12 cellular contexts compared by ENCODE assay signal in the genomic region with DNA sequence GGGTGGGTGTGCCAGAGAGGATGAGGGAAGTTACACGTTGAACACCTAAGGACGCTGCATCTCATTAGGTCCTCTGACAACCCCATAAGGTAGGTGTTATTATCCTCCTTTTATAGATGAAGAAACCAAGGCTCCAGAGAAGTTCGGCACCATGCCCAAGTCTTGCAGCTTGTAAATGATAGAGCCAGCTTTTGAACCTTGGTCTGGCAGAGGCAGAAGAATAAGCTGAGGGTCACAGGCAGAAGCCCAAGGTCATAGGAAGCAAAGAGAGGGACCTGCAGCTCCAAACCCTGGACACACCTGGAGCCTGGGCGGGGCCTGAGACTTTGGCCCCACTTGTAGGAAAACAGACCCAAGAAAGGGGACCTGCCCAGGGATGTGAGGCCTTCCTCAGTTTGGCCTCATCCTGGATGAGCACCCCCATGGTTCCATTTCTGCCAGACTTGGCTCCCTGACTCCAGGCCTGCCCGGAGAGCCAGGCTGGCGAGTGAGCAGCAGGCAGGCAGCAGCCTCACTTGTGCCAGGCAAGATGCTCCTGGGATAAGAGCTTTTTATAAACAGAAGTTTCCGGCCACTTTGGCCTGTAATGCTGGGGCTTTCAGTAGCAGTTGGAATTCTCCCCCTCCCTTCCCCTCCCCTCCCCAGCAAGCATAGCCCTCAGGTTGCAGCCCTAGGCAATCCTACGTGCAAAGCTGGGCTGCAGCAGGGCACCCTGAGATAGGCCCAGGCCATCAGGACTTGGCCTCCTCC. TPM values are rescaled to one million over a fixed set of nuclear protein-coding genes. Genes with fewer than 3 reads are reported as not detected.
A peak's percentile ranks its signal among the peaks of the same experiment; 100 is the strongest.
DNase-seq lines count a peak whose midpoint lies in the region; ATAC-seq and TF ChIP-seq lines count a peak whose summit lies in the region.
"Had no signal": no experiment of that assay in that cellular context is flagged by ENCODE, and none has a peak within 500 bp of the region (broad histone marks: within the 10 kb centered on the region; RNA-seq: fewer than 3 reads in every experiment).

No MANE protein-coding gene starts in this region.

- TF ChIP-seq CTCF in A673 (conservative IDR thresholded peaks at IDR 0.05; ENCODE audit: low read depth, low read length) = no peak
- TF ChIP-seq CTCF in GM23338 (conservative IDR thresholded peaks at IDR 0.05; ENCODE audit: low read depth in 2 of 2) = no peak
- TF ChIP-seq CTCF in lower lobe of right lung (IDR thresholded peaks at IDR 0.05) = no peak

- H3K27ac ChIP-seq in A673 (ENCODE audit: low read depth, low read length, poor library complexity, severe bottlenecking) (no peak overlapping the region), GM23338 (ENCODE audit: low read depth) (no peak overlapping the region), lower lobe of right lung (no peak overlapping the region)
- H3K27ac ChIP-seq: GM23248 had no signal

- H3K36me3 ChIP-seq in A673 (ENCODE audit: insufficient read depth, low read length, poor library complexity, severe bottlenecking) (no peaks in the 10 kb centered on the region), GM23338 (ENCODE audit: insufficient read depth) (no peaks in the 10 kb centered on the region), lower lobe of right lung (no peaks in the 10 kb centered on the region)

- DNase-seq in A673 (ENCODE audit: low spot score) (no peak), GM23338 (ENCODE audit: low spot score) (no peak), lower lobe of right lung (no peak), NK-92 (lab: John Stamatoyannopoulos, UW; ENCODE audit: unreplicated experiment) (no peak), DMS153 treated with DMSO at 0.1 percent for 48 hours (lab: John Stamatoyannopoulos, UW; ENCODE audit: unreplicated experiment) (no peak), NCI-H1930 (lab: John Stamatoyannopoulos, UW) (no peak), NCI-H1105 treated with DMSO at 0.1 percent for 48 hours (lab: John Stamatoyannopoulos, UW) (no peak)
- DNase-seq: cerebellar nuclear complex, Kasumi-1 had no signal

- intact Hi-C loops in A673 (cut with micrococcal nuclease; ENCODE audit: unreplicated experiment) = no loop called here
- intact Hi-C loops in lower lobe of right lung (cut with DNase I) = no loop called here

- peak overlapping the region; percentile 90 for H3K4me2 ChIP-seq in GM23338

- POLR2A ChIA-PET in A673 (lab: Charles Lee; ENCODE audit: low non-redundant PET) = no interaction called here

- ATAC-seq in GM23338 = no peak
- ATAC-seq in activated T-helper 17 cell treated with anti-CD3 and anti-CD28 coated beads, Interleukin-2, amount 50 U/mL, for 72 hours (replicated peaks) = no peak
- no peak for ATAC-seq in lower lobe of right lung

- H3K4me1 ChIP-seq in A673 (ENCODE audit: insufficient read depth, low read length, poor library complexity, severe bottlenecking) (peaks cover 24% of the 10 kb centered on the region), GM23338 (ENCODE audit: insufficient read depth) (peaks cover 48% of the 10 kb centered on the region), lower lobe of right lung (peaks cover 13% of the 10 kb centered on the region)

- H3K4me3 ChIP-seq in A673 (ENCODE audit: low read depth, low read length, poor library complexity, severe bottlenecking) = peak overlapping the region; percentile 55
- peak overlapping the region; percentile 82 for H3K4me3 ChIP-seq in GM23338
- peak overlapping the region; percentile 54 for H3K4me3 ChIP-seq in lower lobe of right lung

- H3K4me3 Mint-ChIP-seq in GM23338 = peak overlapping the region; percentile 89
- H3K4me3 Mint-ChIP-seq in activated T-helper 17 cell treated with anti-CD3 and anti-CD28 coated beads, Interleukin-2, amount 50 U/mL, for 72 hours = peak overlapping the region; percentile 85

- no peaks in the 10 kb centered on the region for H4K20me1 ChIP-seq in GM23338 (replicated peaks; ENCODE audit: insufficient read depth)

- no peaks in the 10 kb centered on the region for H3F3A ChIP-seq in GM23338 (replicated peaks; ENCODE audit: low read depth)

- peaks cover 59% of the 10 kb centered on the region for H3K4me1 Mint-ChIP-seq in GM23338
- H3K4me1 Mint-ChIP-seq in activated T-helper 17 cell treated with anti-CD3 and anti-CD28 coated beads, Interleukin-2, amount 50 U/mL, for 72 hours = peaks cover 15% of the 10 kb centered on the region

- H3K27me3 ChIP-seq in A673 (replicated peaks; ENCODE audit: insufficient read depth, low read depth, low read length, poor library complexity) = peaks cover 9% of the 10 kb centered on the region
- peaks cover 43% of the 10 kb centered on the region for H3K27me3 ChIP-seq in GM23338 (ENCODE audit: insufficient read depth)
- peaks cover 65% of the 10 kb centered on the region for H3K27me3 ChIP-seq in lower lobe of right lung (ENCODE audit: low read depth)

- H3K9me2 ChIP-seq in GM23338 (ENCODE audit: insufficient read depth) = no peaks in the 10 kb centered on the region

- CTCF ChIA-PET in A673 (lab: Charles Lee) = interaction anchor here (0.5 kb wide), 2 partner anchors 446 to 862 kb away, joined by 5 to 6 read pairs; no protein-coding TSS in a partner anchor

- no peak overlapping the region for H3K27ac Mint-ChIP-seq in GM23338
- no peak overlapping the region for H3K27ac Mint-ChIP-seq in activated T-helper 17 cell treated with anti-CD3 and anti-CD28 coated beads, Interleukin-2, amount 50 U/mL, for 72 hours

- no TSS peak for BruUV-seq in A673 (replicated peaks; lab: Mats Ljungman, UMichigan)

- peaks cover 40% of the 10 kb centered on the region for H3K27me3 Mint-ChIP-seq in GM23338 (ENCODE audit: insufficient read depth, low read depth, poor library complexity)
- H3K27me3 Mint-ChIP-seq in activated T-helper 17 cell treated with anti-CD3 and anti-CD28 coated beads, Interleukin-2, amount 50 U/mL, for 72 hours = peaks cover 15% of the 10 kb centered on the region

- H3K9me3 ChIP-seq in A673 (ENCODE audit: low read depth, low read length, poor library complexity, severe bottlenecking) (no peaks in the 10 kb centered on the region), lower lobe of right lung (no peaks in the 10 kb centered on the region)

- H3K36me3 Mint-ChIP-seq in GM23338 (ENCODE audit: low read depth) = no peaks in the 10 kb centered on the region; the same call in 2 of the 3 replicates
- no peaks in the 10 kb centered on the region for H3K36me3 Mint-ChIP-seq in activated T-helper 17 cell treated with anti-CD3 and anti-CD28 coated beads, Interleukin-2, amount 50 U/mL, for 72 hours (ENCODE audit: low read depth)

- H2AFZ ChIP-seq in GM23338 = 0 out of 2 replicates have a peak overlapping the region, but pooled peaks have one; percentile 56
- H2AFZ ChIP-seq: GM23248 had no signal

- no peaks in the 10 kb centered on the region for H3K79me2 ChIP-seq in GM23338 (replicated peaks; ENCODE audit: insufficient read depth)

- H3K9me3 Mint-ChIP-seq in GM23338 = peaks cover 3% of the 10 kb centered on the region; the same call in 2 of the 3 replicates
- H3K9me3 Mint-ChIP-seq in activated T-helper 17 cell treated with anti-CD3 and anti-CD28 coated beads, Interleukin-2, amount 50 U/mL, for 72 hours = no peaks in the 10 kb centered on the region

TF ChIP-seq in GM23338, 12 proteins besides CTCF, POLR2A, EP300 and RAD21 (continues in another document):
- TF ChIP-seq, protein P1, sequence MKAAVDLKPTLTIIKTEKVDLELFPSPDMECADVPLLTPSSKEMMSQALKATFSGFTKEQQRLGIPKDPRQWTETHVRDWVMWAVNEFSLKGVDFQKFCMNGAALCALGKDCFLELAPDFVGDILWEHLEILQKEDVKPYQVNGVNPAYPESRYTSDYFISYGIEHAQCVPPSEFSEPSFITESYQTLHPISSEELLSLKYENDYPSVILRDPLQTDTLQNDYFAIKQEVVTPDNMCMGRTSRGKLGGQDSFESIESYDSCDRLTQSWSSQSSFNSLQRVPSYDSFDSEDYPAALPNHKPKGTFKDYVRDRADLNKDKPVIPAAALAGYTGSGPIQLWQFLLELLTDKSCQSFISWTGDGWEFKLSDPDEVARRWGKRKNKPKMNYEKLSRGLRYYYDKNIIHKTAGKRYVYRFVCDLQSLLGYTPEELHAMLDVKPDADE (IDR thresholded peaks at IDR 0.05) = no peak

RNA-seq across cellular contexts. Expression of a gene that starts 2.4 kb away (rescaled TPM):
- total RNA-seq in A673 (2021) (1.5 and 4.0 TPM in 2 replicates), lower lobe of right lung (2.4 TPM)
- 11.3 and 14.7 TPM in 2 replicates for total RNA-seq in GM23338 (2014; rRNA removed; shearing (Covaris generic))
- polyA plus RNA-seq in GM23338 (2016; fragmentation: Nextera tagmentation; extraction: Ambion mirVana) = 2.6 and 2.9 TPM in 2 replicates
- under 1 TPM; 0.32 to 0.77 TPM for total RNA-seq in activated T-helper 17 cell treated with anti-CD3 and anti-CD28 coated beads, Interleukin-2, amount 50 U/mL, for 72 hours
- total RNA-seq: GM23248, lung microvascular endothelial cell had no signal
- polyA plus RNA-seq: GM23248 had no signal

RNA-seq across cellular contexts. Expression of a gene that starts 15.1 kb away (rescaled TPM):
- total RNA-seq in A673 (2021) (0.75 and 1.4 TPM in 2 replicates), lower lobe of right lung (15.1 TPM)
- total RNA-seq in GM23338 (2014; rRNA removed; shearing (Covaris generic)) = 6.1 and 13.3 TPM in 2 replicates
- polyA plus RNA-seq in GM23338 (2016; fragmentation: Nextera tagmentation; extraction: Ambion mirVana) = 2.6 and 3.1 TPM in 2 replicates
- 10 to 100 TPM in 1 of 2 donors, 1 to 10 TPM in 1; 8.0 to 12.1 TPM for total RNA-seq in activated T-helper 17 cell treated with anti-CD3 and anti-CD28 coated beads, Interleukin-2, amount 50 U/mL, for 72 hours

RNA-seq across cellular contexts. Expression of a gene that starts 48.6 kb away (rescaled TPM):
- total RNA-seq in A673 (2021) (0.96 and 1.9 TPM in 2 replicates), lower lobe of right lung (0.38 TPM)
- total RNA-seq in GM23338 (2014; rRNA removed; shearing (Covaris generic)) = 1.2 and 2.2 TPM in 2 replicates
- 3.2 and 3.4 TPM in 2 replicates for polyA plus RNA-seq in GM23338 (2016; fragmentation: Nextera tagmentation; extraction: Ambion mirVana)
- total RNA-seq in activated T-helper 17 cell treated with anti-CD3 and anti-CD28 coated beads, Interleukin-2, amount 50 U/mL, for 72 hours = 10 to 100 TPM in 1 of 2 donors, 1 to 10 TPM in 1; 2.9 to 18.2 TPM
- total RNA-seq: GM23248, lung microvascular endothelial cell had no signal

RNA-seq across cellular contexts. Expression of a gene that starts 52.5 kb away (rescaled TPM):
- total RNA-seq in A673 (2021) = 50.9 and 57.6 TPM in 2 replicates
- 27.1 and 41.1 TPM in 2 replicates for total RNA-seq in GM23338 (2014; rRNA removed; shearing (Covaris generic))
- 11.4 and 13.1 TPM in 2 replicates for polyA plus RNA-seq in GM23338 (2016; fragmentation: Nextera tagmentation; extraction: Ambion mirVana)
- 10 to 100 TPM; 36.4 to 52.0 TPM for total RNA-seq in activated T-helper 17 cell treated with anti-CD3 and anti-CD28 coated beads, Interleukin-2, amount 50 U/mL, for 72 hours
- total RNA-seq in lower lobe of right lung = 42.4 TPM
